Comparison of ENCODE assay signal across 1 cellular context in genomic region chr19:2578911-2579677, GRCh38.
TF ChIP-seq lines count a peak whose summit lies in the region.

No MANE protein-coding gene starts in this region.

TF ChIP-seq in HEK293, 187 proteins besides CTCF, POLR2A, EP300 and RAD21 (continued from another document):
- TF ChIP-seq ZNF600 (tag by site-specific recombination; IDR thresholded peaks at IDR 0.05) (peak; percentile 48; the same call in 1 of the 2 replicates), ZNF692 (tag by site-specific recombination; IDR thresholded peaks at IDR 0.05) (peak; percentile 20; the same call in 1 of the 2 replicates), ZNF335 (tag by site-specific recombination; conservative IDR thresholded peaks at IDR 0.05) (peak; percentile 91), TCF7L2 (IDR thresholded peaks at IDR 0.05; ENCODE audit: borderline replicate concordance, low read depth, low read length) (no peak), KLF1 (tag by site-specific recombination; IDR thresholded peaks at IDR 0.05) (peak; percentile 60), KLF8 (tag by site-specific recombination; IDR thresholded peaks at IDR 0.05) (peak; percentile 53; the same call in 1 of the 2 replicates), ZNF223 (tag by site-specific recombination; IDR thresholded peaks at IDR 0.05) (peak; percentile 56; the same call in 1 of the 2 replicates), ZSCAN30 (tag by site-specific recombination; IDR thresholded peaks at IDR 0.05) (0 out of 2 replicates have a peak, but pooled peaks have one; percentile 20), SP7 (tag by site-specific recombination; IDR thresholded peaks at IDR 0.05) (peak; percentile 34; the same call in 1 of the 2 replicates), ZNF610 (tag by site-specific recombination; IDR thresholded peaks at IDR 0.05; ENCODE audit: borderline replicate concordance) (peak; percentile 71; the same call in 1 of the 2 replicates), ZNF704 (tag by site-specific recombination; IDR thresholded peaks at IDR 0.05) (no peak), ZIC2 (tag by site-specific recombination; IDR thresholded peaks at IDR 0.05) (peak; percentile 31), ZBTB20 (tag by site-specific recombination; IDR thresholded peaks at IDR 0.05) (0 out of 2 replicates have a peak, but pooled peaks have one; percentile 23), ZNF132 (tag by site-specific recombination; IDR thresholded peaks at IDR 0.05; ENCODE audit: borderline replicate concordance) (no peak), ZBTB26 (tag by site-specific recombination; optimal IDR thresholded peaks at IDR 0.05) (peak; percentile 28), ZNF621 (tag by site-specific recombination; IDR thresholded peaks at IDR 0.05) (no peak), HIC1 (tag by site-specific recombination; IDR thresholded peaks at IDR 0.05) (peak; percentile 54; the same call in 1 of the 2 replicates), KLF9 (tag by site-specific recombination; IDR thresholded peaks at IDR 0.05; ENCODE audit: low read depth) (peak; percentile 43; the same call in 1 of the 2 replicates), ZNF2 (tag by site-specific recombination; IDR thresholded peaks at IDR 0.05) (peak; percentile 91), ZNF768 (tag by site-specific recombination; IDR thresholded peaks at IDR 0.05) (peak; percentile 39; the same call in 1 of the 2 replicates), IKZF3 (tag by site-specific recombination; IDR thresholded peaks at IDR 0.05) (peak; percentile 86), ZBTB17 (tag by site-specific recombination; IDR thresholded peaks at IDR 0.05) (peak; percentile 66), ZNF654 (tag by site-specific recombination; IDR thresholded peaks at IDR 0.05; ENCODE audit: low read depth) (peak; percentile 69), ZNF561 (tag by site-specific recombination; IDR thresholded peaks at IDR 0.05; ENCODE audit: borderline replicate concordance) (peak; percentile 51; the same call in 1 of the 2 replicates), HOXD13 (CRISPR knock-in tag; IDR thresholded peaks at IDR 0.05; ENCODE audit: borderline replicate concordance) (no peak), SP3 (tag by site-specific recombination; IDR thresholded peaks at IDR 0.05) (0 out of 2 replicates have a peak, but pooled peaks have one; percentile 29)
TF ChIP-seq in HEK293: peak in this region for 34.
